19 cellular contexts compared by ENCODE assay signal in the genomic region with DNA sequence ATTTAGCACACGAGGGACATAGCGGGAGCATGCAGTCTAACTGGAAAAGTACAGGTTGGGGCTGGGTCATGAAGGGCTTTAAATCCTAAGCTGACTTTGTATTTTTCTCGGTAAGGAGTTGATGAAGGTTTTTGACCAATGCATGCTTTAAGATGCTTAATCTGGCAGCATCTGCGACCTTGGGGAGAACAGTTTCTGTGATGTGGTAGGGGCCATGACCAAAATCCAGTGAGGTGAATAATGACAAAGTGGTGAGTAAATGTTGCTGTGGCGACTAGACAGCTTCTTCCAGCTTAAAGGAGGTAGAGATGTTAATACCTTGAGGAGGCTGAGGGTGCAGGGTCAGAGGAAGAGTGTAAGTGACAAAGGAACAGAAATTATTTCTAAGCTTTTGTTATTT.
DNase-seq lines count a peak whose midpoint lies in the region; ATAC-seq and TF ChIP-seq lines count a peak whose summit lies in the region.
"Had no signal": no experiment of that assay in that cellular context is flagged by ENCODE, and none has a peak within 500 bp of the region (broad histone marks: within the 10 kb centered on the region; RNA-seq: fewer than 3 reads in every experiment).

No MANE protein-coding gene starts in this region.

- H3K27me3 Mint-ChIP-seq in brain, result no peaks in the 10 kb centered on the region
- H3K27me3 Mint-ChIP-seq: CD8-positive, alpha-beta memory T cell; naive thymus-derived CD4-positive, alpha-beta T cell had no signal

- H3K27ac ChIP-seq in left ventricle myocardium inferior (replicated peaks) (peak overlapping the region; percentile 31), mesenchymal stem cell (ENCODE audit: low read length, poor library complexity, severe bottlenecking) (peak overlapping the region; percentile 68), smooth muscle cell (ENCODE audit: low read depth) (no peak overlapping the region)
- H3K27ac ChIP-seq: lower lobe of right lung, prostate gland had no signal

- TF ChIP-seq CTCF in left ventricle myocardium inferior (IDR thresholded peaks at IDR 0.05; ENCODE audit: borderline replicate concordance) (no peak), brain (conservative IDR thresholded peaks at IDR 0.05) (no peak), BE2C (IDR thresholded peaks at IDR 0.05; ENCODE audit: low read depth, low read length) (no peak), smooth muscle cell (IDR thresholded peaks at IDR 0.05; ENCODE audit: borderline replicate concordance, insufficient read depth, poor library complexity, severe bottlenecking) (no peak)

- peaks cover 18% of the 10 kb centered on the region for H3K4me1 ChIP-seq in left ventricle myocardium inferior
- H3K4me1 ChIP-seq in mesenchymal stem cell (ENCODE audit: control insufficient read depth, insufficient read depth, low read depth, low read length), result peaks cover 8% of the 10 kb centered on the region
- no peaks in the 10 kb centered on the region for H3K4me1 ChIP-seq in BE2C
- no peaks in the 10 kb centered on the region for H3K4me1 ChIP-seq in smooth muscle cell (ENCODE audit: low read depth)
- H3K4me1 ChIP-seq: lower lobe of right lung, prostate gland had no signal

- no peak overlapping the region for H3K14ac ChIP-seq in mesenchymal stem cell (ENCODE audit: low read length in 2 of 2)

- H2BK12ac ChIP-seq in mesenchymal stem cell (ENCODE audit: low read length in 2 of 2), result no peak overlapping the region

- H2AFZ ChIP-seq in mesenchymal stem cell (ENCODE audit: low read depth, low read length) (no peak overlapping the region), smooth muscle cell (ENCODE audit: low read depth) (no peak overlapping the region)

- peak overlapping the region; percentile 16 for H2AK5ac ChIP-seq in mesenchymal stem cell (ENCODE audit: low read length, severe bottlenecking)

- no peak for ATAC-seq in left cardiac atrium
- ATAC-seq in GM21737 (IDR thresholded peaks at IDR 0.05; ENCODE audit: unreplicated experiment), result no peak
- ATAC-seq: naive thymus-derived CD4-positive, alpha-beta T cell; Panc1 had no signal

- 96% methylated on average over 5 of the region's 5 CpGs for WGBS in mesenchymal stem cell
- 73% methylated on average over 5 of the region's 5 CpGs for WGBS in smooth muscle cell (ENCODE audit: low lambda C conversion rate)

- no peak overlapping the region for H2BK15ac ChIP-seq in mesenchymal stem cell (ENCODE audit: low read depth, poor library complexity, severe bottlenecking)

- peaks cover 30% of the 10 kb centered on the region for H3K36me3 Mint-ChIP-seq in brain

- H3K4me2 ChIP-seq in mesenchymal stem cell (ENCODE audit: low read length, poor library complexity, severe bottlenecking) (no peak overlapping the region), smooth muscle cell (no peak overlapping the region)

- H3K4me3 Mint-ChIP-seq in brain, result no peak overlapping the region
- H3K4me3 Mint-ChIP-seq: CD8-positive, alpha-beta memory T cell; naive thymus-derived CD4-positive, alpha-beta T cell had no signal

- no peak overlapping the region for H3K4me3 ChIP-seq in left ventricle myocardium inferior
- H3K4me3 ChIP-seq in mesenchymal stem cell (ENCODE audit: insufficient read depth in 1 of 2, low read depth in 1 of 2, low read length in 2 of 2), result no peak overlapping the region
- no peak overlapping the region for H3K4me3 ChIP-seq in BE2C (ENCODE audit: low read depth, low read length)
- H3K4me3 ChIP-seq in smooth muscle cell, result no peak overlapping the region
- H3K4me3 ChIP-seq: lower lobe of right lung, prostate gland had no signal

- peaks cover 6% of the 10 kb centered on the region for H3K79me1 ChIP-seq in mesenchymal stem cell (replicated peaks; ENCODE audit: low read length, poor library complexity, severe bottlenecking)

- H4K8ac ChIP-seq in mesenchymal stem cell (ENCODE audit: low read length), result no peak overlapping the region

- H3K36me3 ChIP-seq in left ventricle myocardium inferior (peaks cover 5% of the 10 kb centered on the region), mesenchymal stem cell (ENCODE audit: control insufficient read depth in 1 of 2, insufficient read depth in 2 of 2, low read depth in 1 of 2, low read length in 2 of 2) (peaks cover 0 to 4% of the 10 kb centered on the region in 2 experiments), BE2C (no peaks in the 10 kb centered on the region), smooth muscle cell (ENCODE audit: low read depth) (no peaks in the 10 kb centered on the region)
- H3K36me3 ChIP-seq: prostate gland had no signal

- peak overlapping the region in 3 of 5 experiments; percentile 14 to 67 (median 47) for H3K27ac Mint-ChIP-seq in brain

- no peak overlapping the region for H2BK5ac ChIP-seq in mesenchymal stem cell (ENCODE audit: low read depth, low read length, poor library complexity, severe bottlenecking)

- H3K9me3 Mint-ChIP-seq in brain, result no peaks in the 10 kb centered on the region
- H3K9me3 Mint-ChIP-seq: CD8-positive, alpha-beta memory T cell; naive thymus-derived CD4-positive, alpha-beta T cell had no signal

- H3K23ac ChIP-seq in mesenchymal stem cell (ENCODE audit: low read length in 2 of 2), result no peak overlapping the region

- no peak for DNase-seq in left ventricle myocardium inferior
- no peak for DNase-seq in left cardiac atrium
- DNase-seq in mesenchymal stem cell, result no peak
- DNase-seq in BE2C, result no peak
- no peak for DNase-seq in NCI-H128 (lab: John Stamatoyannopoulos, UW; ENCODE audit: unreplicated experiment)
- no peak for DNase-seq in smooth muscle cell (lab: John Stamatoyannopoulos, UW; ENCODE audit: unreplicated experiment)
- DNase-seq: CD8-positive, alpha-beta memory T cell; H7; KG1; lower lobe of right lung; naive thymus-derived CD4-positive, alpha-beta T cell; NCI-H1092; NCI-H2171; NCI-H82; stimulated activated naive CD4-positive, alpha-beta T cell treated with Interleukin-2 at 50 U/mL for 16 hours had no signal

- H3K18ac ChIP-seq in mesenchymal stem cell (ENCODE audit: low read depth in 1 of 2, low read length in 2 of 2), result no peak overlapping the region

- H4K20me1 ChIP-seq in smooth muscle cell (ENCODE audit: low read depth), result peaks cover 10% of the 10 kb centered on the region

- H2BK120ac ChIP-seq in mesenchymal stem cell (ENCODE audit: low read depth, low read length), result no peak overlapping the region

- H3K9ac ChIP-seq in mesenchymal stem cell (ENCODE audit: low read length), result no peak overlapping the region
- H3K9ac ChIP-seq in smooth muscle cell (ENCODE audit: low read depth), result no peak overlapping the region

- H3K9me3 ChIP-seq in left ventricle myocardium inferior (replicated peaks), result no peaks in the 10 kb centered on the region
- no peaks in the 10 kb centered on the region for H3K9me3 ChIP-seq in mesenchymal stem cell (ENCODE audit: control insufficient read depth, low read length)
- H3K9me3 ChIP-seq in BE2C, result no peaks in the 10 kb centered on the region
- no peaks in the 10 kb centered on the region for H3K9me3 ChIP-seq in smooth muscle cell (replicated peaks; ENCODE audit: low read depth)
- H3K9me3 ChIP-seq: lower lobe of right lung, prostate gland had no signal

- H4K91ac ChIP-seq in mesenchymal stem cell (ENCODE audit: low read length), result no peak overlapping the region

- H3F3A ChIP-seq in smooth muscle cell (ENCODE audit: low read depth), result no peaks in the 10 kb centered on the region

- no peaks in the 10 kb centered on the region for H3K79me2 ChIP-seq in smooth muscle cell (ENCODE audit: low read depth)

- H3K27me3 ChIP-seq in left ventricle myocardium inferior (ENCODE audit: low read depth) (no peaks in the 10 kb centered on the region), mesenchymal stem cell (ENCODE audit: control insufficient read depth in 1 of 2, insufficient read depth in 1 of 2, low read length in 2 of 2) (no peaks in the 10 kb centered on the region), BE2C (no peaks in the 10 kb centered on the region), smooth muscle cell (ENCODE audit: low read depth) (no peaks in the 10 kb centered on the region)

- H3K4ac ChIP-seq in mesenchymal stem cell (ENCODE audit: low read depth in 1 of 2, low read length in 2 of 2), result no peak overlapping the region

- peaks cover 14% of the 10 kb centered on the region for H3K4me1 Mint-ChIP-seq in brain

- intact Hi-C loops in left ventricle myocardium inferior (cut with micrococcal nuclease) (no loop called here), left cardiac atrium (cut with DNase I) (no loop called here)
